In the genomic region with DNA sequence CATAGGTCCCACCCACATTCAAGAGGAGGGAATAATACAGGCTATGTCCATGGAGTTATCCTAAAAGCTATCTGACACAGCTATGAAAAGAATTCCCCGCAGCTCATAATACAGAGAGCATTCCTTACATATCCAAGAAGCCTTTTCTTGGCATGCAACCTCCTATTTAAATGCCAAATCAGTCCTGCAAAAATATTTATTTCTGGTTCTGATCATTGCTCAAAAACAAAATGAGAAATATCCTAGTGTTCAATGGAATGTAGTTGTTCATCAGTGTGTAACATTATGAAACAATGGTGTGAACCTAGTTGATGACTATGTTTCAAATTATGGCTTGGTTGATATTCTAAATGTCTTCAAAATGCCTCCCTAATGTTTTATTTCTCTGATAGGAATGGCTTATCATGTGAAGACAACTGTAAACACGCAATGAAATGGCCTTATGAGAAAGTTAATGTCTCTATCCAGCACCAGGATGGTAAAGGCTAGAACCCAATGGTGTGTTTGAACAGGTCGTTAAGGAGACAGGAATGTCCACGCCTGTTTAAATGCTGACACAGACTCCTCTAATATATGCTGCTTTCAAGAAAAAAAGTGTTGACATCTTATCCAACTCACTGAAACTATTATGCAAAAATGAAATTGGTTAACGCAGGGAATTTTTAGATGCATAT, we compare ENCODE assay signal across 2 cellular contexts.
TF ChIP-seq lines count a peak whose summit lies in the region.

No MANE protein-coding gene starts in this region.

TF ChIP-seq in SK-N-SH treated with all-trans-retinoic acid at 6 μM for 48 hours, 23 proteins besides CTCF, POLR2A, EP300 and RAD21 (continued from another document):
- TF ChIP-seq PPARA (CRISPR knock-in tag; IDR thresholded peaks at IDR 0.05; ENCODE audit: borderline replicate concordance) = no peak
- no peak for TF ChIP-seq ISL1 (CRISPR knock-in tag; IDR thresholded peaks at IDR 0.05)
- no peak for TF ChIP-seq TCF4 (CRISPR knock-in tag; IDR thresholded peaks at IDR 0.05; ENCODE audit: borderline replicate concordance)
- no peak for TF ChIP-seq RARB (CRISPR knock-in tag; IDR thresholded peaks at IDR 0.05)
- TF ChIP-seq, protein P1, sequence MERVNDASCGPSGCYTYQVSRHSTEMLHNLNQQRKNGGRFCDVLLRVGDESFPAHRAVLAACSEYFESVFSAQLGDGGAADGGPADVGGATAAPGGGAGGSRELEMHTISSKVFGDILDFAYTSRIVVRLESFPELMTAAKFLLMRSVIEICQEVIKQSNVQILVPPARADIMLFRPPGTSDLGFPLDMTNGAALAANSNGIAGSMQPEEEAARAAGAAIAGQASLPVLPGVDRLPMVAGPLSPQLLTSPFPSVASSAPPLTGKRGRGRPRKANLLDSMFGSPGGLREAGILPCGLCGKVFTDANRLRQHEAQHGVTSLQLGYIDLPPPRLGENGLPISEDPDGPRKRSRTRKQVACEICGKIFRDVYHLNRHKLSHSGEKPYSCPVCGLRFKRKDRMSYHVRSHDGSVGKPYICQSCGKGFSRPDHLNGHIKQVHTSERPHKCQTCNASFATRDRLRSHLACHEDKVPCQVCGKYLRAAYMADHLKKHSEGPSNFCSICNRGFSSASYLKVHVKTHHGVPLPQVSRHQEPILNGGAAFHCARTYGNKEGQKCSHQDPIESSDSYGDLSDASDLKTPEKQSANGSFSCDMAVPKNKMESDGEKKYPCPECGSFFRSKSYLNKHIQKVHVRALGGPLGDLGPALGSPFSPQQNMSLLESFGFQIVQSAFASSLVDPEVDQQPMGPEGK (CRISPR knock-in tag; IDR thresholded peaks at IDR 0.05; ENCODE audit: borderline replicate concordance) = no peak

TF ChIP-seq in SK-N-SH, 30 proteins besides CTCF, POLR2A, EP300 and RAD21 (continued from another document):
- TF ChIP-seq, protein P2, sequence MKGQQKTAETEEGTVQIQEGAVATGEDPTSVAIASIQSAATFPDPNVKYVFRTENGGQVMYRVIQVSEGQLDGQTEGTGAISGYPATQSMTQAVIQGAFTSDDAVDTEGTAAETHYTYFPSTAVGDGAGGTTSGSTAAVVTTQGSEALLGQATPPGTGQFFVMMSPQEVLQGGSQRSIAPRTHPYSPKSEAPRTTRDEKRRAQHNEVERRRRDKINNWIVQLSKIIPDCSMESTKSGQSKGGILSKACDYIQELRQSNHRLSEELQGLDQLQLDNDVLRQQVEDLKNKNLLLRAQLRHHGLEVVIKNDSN (IDR thresholded peaks at IDR 0.05; ENCODE audit: borderline replicate concordance, low read depth) = no peak
- TF ChIP-seq FOXJ3 (CRISPR knock-in tag; IDR thresholded peaks at IDR 0.05) (no peak), TCF12 (IDR thresholded peaks at IDR 0.05) (no peak), RXRA (IDR thresholded peaks at IDR 0.05; ENCODE audit: borderline replicate concordance, low read depth) (no peak), GATA2 (CRISPR knock-in tag; IDR thresholded peaks at IDR 0.05) (no peak)
